In the genomic region with DNA sequence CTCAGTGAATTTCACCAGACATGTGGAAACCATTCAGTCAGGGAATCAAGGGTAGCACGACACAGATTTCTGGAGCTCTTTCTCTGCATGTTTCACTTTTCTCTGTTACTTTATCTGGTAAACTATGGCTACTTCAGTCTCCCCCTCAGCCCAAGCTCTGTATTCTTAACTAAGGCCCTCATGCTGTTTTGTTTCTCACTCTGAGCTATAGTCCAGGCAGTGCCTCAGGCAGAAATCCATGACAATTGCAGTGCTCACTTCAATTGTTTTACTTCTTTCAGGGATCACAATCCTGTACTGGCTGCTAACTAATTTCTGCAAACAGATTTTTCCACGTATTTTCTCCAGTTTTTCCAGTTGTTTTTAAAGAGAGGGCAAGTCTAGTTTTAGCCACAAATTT, we compare ENCODE assay signal across 18 cellular contexts.
DNase-seq lines count a peak whose midpoint lies in the region; ATAC-seq and TF ChIP-seq lines count a peak whose summit lies in the region.
"Had no signal": no experiment of that assay in that cellular context is flagged by ENCODE, and none has a peak within 500 bp of the region (broad histone marks: within the 10 kb centered on the region; RNA-seq: fewer than 3 reads in every experiment).

No MANE protein-coding gene starts in this region.

- POLR2A ChIA-PET in WTC11 (lab: Charles Lee) = interaction anchor here (0.5 kb wide), 1 partner anchor 21 kb away, joined by 5 read pairs; no protein-coding TSS in a partner anchor

- peak; percentile 98 for ATAC-seq in WTC11
- ATAC-seq in HG03521 (IDR thresholded peaks at IDR 0.05; ENCODE audit: unreplicated experiment) = no peak
- ATAC-seq in HG02610 (IDR thresholded peaks at IDR 0.05; ENCODE audit: unreplicated experiment) = no peak
- ATAC-seq: HCT116, PC-3 had no signal

- peaks cover 17% of the 10 kb centered on the region for H3K4me1 Mint-ChIP-seq in WTC11

- in situ Hi-C loops in HAP-1 (cut with MboI; ENCODE audit: low sequenced_read_pairs) = no loop called here

- peak overlapping the region; percentile 8 for H3K27ac ChIP-seq in iPS-20b (ENCODE audit: low read length)
- H3K27ac ChIP-seq: HL-60 had no signal

- TF ChIP-seq CTCF in WTC11 (IDR thresholded peaks at IDR 0.05) = no peak

- peak; percentile 69 to 71 for DNase-seq in HAP-1 (ENCODE audit: low spot score in 2 of 2)
- DNase-seq in WTC11 (ENCODE audit: low spot score) = peak; percentile 20
- DNase-seq in hippocampal formation (lab: John Stamatoyannopoulos, UW) = no peak
- no peak for DNase-seq in hypothalamus (lab: John Stamatoyannopoulos, UW)
- DNase-seq: BE2C, EL, Kasumi-1, NCI-H1694, NCI-H2081, NCI-H2171 treated with DMSO at 0.1 percent for 48 hours, NCI-H524 treated with DMSO at 0.1 percent for 48 hours, PC-3, Right ventricle myocardium superior had no signal

- no peak overlapping the region for H3K9ac ChIP-seq in iPS-20b (ENCODE audit: low read depth, low read length)

- H3K9me3 Mint-ChIP-seq in WTC11 = peaks cover 5% of the 10 kb centered on the region

- H3K27ac Mint-ChIP-seq in WTC11 = peak overlapping the region; percentile 16

- H3K4me3 ChIP-seq in HAP-1 (no peak overlapping the region), iPS-20b (ENCODE audit: low read length) (peak overlapping the region; percentile 17; the same call in 1 of the 2 replicates)

- no peaks in the 10 kb centered on the region for H3K36me3 ChIP-seq in HAP-1 (replicated peaks)
- no peaks in the 10 kb centered on the region for H3K36me3 ChIP-seq in iPS-20b (ENCODE audit: insufficient read depth, low read depth, low read length)
- H3K36me3 ChIP-seq: BE2C had no signal

- CTCF ChIA-PET in WTC11 (lab: Charles Lee) = interaction anchor here (0.6 kb wide), 1 partner anchor 9 kb away, joined by 3 read pairs; no protein-coding TSS in a partner anchor

- H3K4me3 Mint-ChIP-seq in WTC11 = 0 out of 2 replicates have a peak overlapping the region, but pooled peaks have one; percentile 10

- no peaks in the 10 kb centered on the region for H3K36me3 Mint-ChIP-seq in WTC11

- no peaks in the 10 kb centered on the region for H3K27me3 Mint-ChIP-seq in WTC11 (ENCODE audit: low read depth)

- H3K27me3 ChIP-seq in HAP-1 (ENCODE audit: low read depth) (no peaks in the 10 kb centered on the region), iPS-20b (ENCODE audit: insufficient read depth, low read length) (no peaks in the 10 kb centered on the region)
- H3K27me3 ChIP-seq: BE2C had no signal

- H3K4me1 ChIP-seq in HAP-1 (no peaks in the 10 kb centered on the region; the same call in 1 of the 2 replicates), iPS-20b (ENCODE audit: insufficient read depth, low read length) (peaks cover 11% of the 10 kb centered on the region; the same call in 1 of the 2 replicates)
- H3K4me1 ChIP-seq: BE2C had no signal

- no peaks in the 10 kb centered on the region for H3K9me3 ChIP-seq in HAP-1
- H3K9me3 ChIP-seq in iPS-20b (ENCODE audit: insufficient read depth, low read depth, low read length) = no peaks in the 10 kb centered on the region
- H3K9me3 ChIP-seq: BE2C had no signal

TF ChIP-seq in WTC11, 78 proteins besides CTCF, POLR2A, EP300 and RAD21:
- no peak for TF ChIP-seq ZNF232 (CRISPR knock-in tag; IDR thresholded peaks at IDR 0.05)

Comparison
In these comparisons a context has a peak if more than half of its experiments do, and no peak if none do; other contexts are left out.
1. DNase-seq: peak in HAP-1 (2 of 2) and WTC11 (single experiment); none in hippocampal formation (0 of 2) and hypothalamus (0 of 51).